27 cellular contexts compared by ENCODE assay signal in the genomic region with DNA sequence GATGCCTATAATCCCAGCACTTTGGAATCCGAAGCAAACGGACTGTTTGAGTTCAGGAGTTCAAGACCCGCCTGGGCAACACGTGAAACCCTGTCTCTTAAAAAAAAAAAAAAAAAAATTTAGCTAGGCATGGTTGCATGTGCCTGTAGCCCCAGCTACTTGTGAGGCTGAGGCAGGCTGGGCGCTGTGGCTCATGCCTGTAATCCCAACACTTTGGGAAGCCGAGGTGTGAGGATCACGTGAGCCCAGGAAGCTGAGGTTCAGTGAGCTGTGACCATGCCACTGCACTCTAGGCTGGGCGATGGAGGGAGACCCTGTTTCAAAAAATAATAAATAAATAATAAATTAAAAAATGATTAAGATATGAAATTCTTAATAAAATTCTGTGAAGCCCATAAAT.
"Had no signal": no experiment of that assay in that cellular context is flagged by ENCODE, and none has a peak within 500 bp of the region (broad histone marks: within the 10 kb centered on the region; RNA-seq: fewer than 3 reads in every experiment).

No MANE protein-coding gene starts in this region.

- H3K9me3 ChIP-seq: lower lobe of right lung, pancreas, prostate gland, right lobe of liver, transverse colon, upper lobe of left lung, vagina had no signal

- H3K36me3 ChIP-seq: pancreas, prostate gland, right lobe of liver, vagina had no signal

- DNase-seq: hypothalamus; immature natural killer cell; kidney glomerular epithelial cell; left colon; lower lobe of right lung; mammary epithelial cell; mesenchymal stem cell; naive thymus-derived CD8-positive, alpha-beta T cell; nucleus accumbens; pancreas; posterior cingulate gyrus; retina; right lobe of liver; stimulated activated CD4-positive, alpha-beta T cell treated with anti-CD3 and anti-CD28 coated beads, Interleukin-1b, Interleukin-23, amount 100 ng/mL, for 48 hours; stimulated activated CD4-positive, alpha-beta T cell treated with anti-CD3 and anti-CD28 coated beads, Interleukin-2, amount 100 ng/mL, for 48 hours; stimulated activated CD4-positive, alpha-beta T cell treated with anti-CD3 and anti-CD28 coated beads, Interleukin-4, amount 100 ng/mL, for 4 hours; stimulated activated CD8-positive, alpha-beta memory T cell treated with anti-CD3 and anti-CD28 coated beads, Interleukin-4, amount 100 ng/mL, for 48 hours; stimulated activated naive CD4-positive, alpha-beta T cell treated with Interleukin-2 at 50 U/mL for 16 hours; stimulated activated naive CD8-positive, alpha-beta T cell treated with anti-CD3 and anti-CD28 coated beads, Interleukin-15, amount 100 ng/mL, for 72 hours; substantia nigra; transverse colon; upper lobe of left lung had no signal

- H3K4me2 ChIP-seq: smooth muscle cell had no signal

- H3K4me3 ChIP-seq: lower lobe of right lung, pancreas, prostate gland, right lobe of liver, smooth muscle cell, transverse colon, upper lobe of left lung, vagina had no signal

- H3K27ac ChIP-seq: lower lobe of right lung, pancreas, prostate gland, right lobe of liver, transverse colon, upper lobe of left lung, vagina had no signal

- ATAC-seq: left colon; lower lobe of right lung; naive thymus-derived CD8-positive, alpha-beta T cell; pancreas; right lobe of liver; stimulated activated memory B cell treated with anti-CD40 and anti-IgM and Interleukin-4, amounts not matched to agents 10 μg/mL and 1 μg/mL and 100 μg/mL, for 72 hours; stimulated activated naive CD8-positive, alpha-beta T cell treated with anti-CD3 and anti-CD28 coated beads, Interleukin-15, amount 100 ng/mL, for 72 hours had no signal

- H3K4me1 ChIP-seq: lower lobe of right lung, pancreas, prostate gland, right lobe of liver, transverse colon, upper lobe of left lung, vagina had no signal

- FAIRE-seq: islet of Langerhans, pancreas had no signal

- H3K27me3 ChIP-seq: pancreas, right lobe of liver, transverse colon, upper lobe of left lung, vagina had no signal
